ENCODE assay signal across 7 cellular contexts in genomic region chr7:148575640-148576411, GRCh38.
DNase-seq lines count a peak whose midpoint lies in the region; ATAC-seq and TF ChIP-seq lines count a peak whose summit lies in the region.

No MANE protein-coding gene starts in this region.

- peaks cover 16% of the 10 kb centered on the region for H3K27me3 Mint-ChIP-seq in T-helper 2 cell treated with Interferon-gamma antibody and Interleukin-4, amounts not matched to agents 5 μg/mL and 100 μg/mL, for 36 hours (ENCODE audit: low read depth)

- H3K4me1 Mint-ChIP-seq in T-helper 2 cell treated with Interferon-gamma antibody and Interleukin-4, amounts not matched to agents 5 μg/mL and 100 μg/mL, for 36 hours (ENCODE audit: low read depth), result peaks cover 9% of the 10 kb centered on the region

- H3K4me3 Mint-ChIP-seq in T-helper 2 cell treated with Interferon-gamma antibody and Interleukin-4, amounts not matched to agents 5 μg/mL and 100 μg/mL, for 36 hours, result no peak overlapping the region

- ATAC-seq in HG02642 (IDR thresholded peaks at IDR 0.05; ENCODE audit: poor library complexity, unreplicated experiment), result peak; percentile 86

- H3K36me3 Mint-ChIP-seq in T-helper 2 cell treated with Interferon-gamma antibody and Interleukin-4, amounts not matched to agents 5 μg/mL and 100 μg/mL, for 36 hours (ENCODE audit: low read depth), result no peaks in the 10 kb centered on the region

- H3K9me3 Mint-ChIP-seq in T-helper 2 cell treated with Interferon-gamma antibody and Interleukin-4, amounts not matched to agents 5 μg/mL and 100 μg/mL, for 36 hours, result no peaks in the 10 kb centered on the region

- TF ChIP-seq CTCF in GM12873 (IDR thresholded peaks at IDR 0.05; ENCODE audit: insufficient read depth, low read depth, low read length, missing control alignments) (peak; percentile 91), astrocyte of the cerebellum (IDR thresholded peaks at IDR 0.05; ENCODE audit: low read depth, low read length, missing control alignments) (peak; percentile 86)

- DNase-seq in NCI-H1436 treated with DMSO at 0.1 percent for 48 hours (lab: John Stamatoyannopoulos, UW) (peak; percentile 32), astrocyte of the cerebellum (ENCODE audit: low read depth) (peak; percentile 36), iPS-NIHi7 (ENCODE audit: extremely low spot score) (peak; percentile 82)
- peak; percentile 46 for DNase-seq in T-helper 2 cell treated with Interferon-gamma antibody and Interleukin-4, amounts not matched to agents 5 μg/mL and 100 μg/mL, for 36 hours (ENCODE audit: low spot score)
- peak; percentile 81 for DNase-seq in stimulated activated CD4-positive, alpha-beta T cell treated with anti-CD3 and anti-CD28 coated beads, Interleukin-15, amount 100 ng/mL, for 24 hours

- no peak overlapping the region for H3K4me3 ChIP-seq in astrocyte of the cerebellum (ENCODE audit: low read depth, low read length)

- no peak overlapping the region for H3K27ac Mint-ChIP-seq in T-helper 2 cell treated with Interferon-gamma antibody and Interleukin-4, amounts not matched to agents 5 μg/mL and 100 μg/mL, for 36 hours

- in situ Hi-C loops in astrocyte of the cerebellum (cut with HindIII; ENCODE audit: low sequenced_read_pairs), result loop anchor here (25.0 kb wide), 1 partner anchor 386 kb away; no protein-coding TSS in a partner anchor

Comparison
In these comparisons a context has a peak if more than half of its experiments do, and no peak if none do; other contexts are left out.
1. DNase-seq: peak in every context shown above with its lines; median percentile 82 in iPS-NIHi7; 81 in stimulated activated CD4-positive, alpha-beta T cell treated with anti-CD3 and anti-CD28 coated beads, Interleukin-15, amount 100 ng/mL, for 24 hours; 46 in T-helper 2 cell treated with Interferon-gamma antibody and Interleukin-4, amounts not matched to agents 5 μg/mL and 100 μg/mL, for 36 hours; 36 in astrocyte of the cerebellum; 32 in NCI-H1436 treated with DMSO at 0.1 percent for 48 hours.